In genomic region chr2:183166210-183166609, GRCh38 we compare ENCODE assay signal across 28 cellular contexts.
"Had no signal": no experiment of that assay in that cellular context is flagged by ENCODE, and none has a peak within 500 bp of the region (broad histone marks: within the 10 kb centered on the region; RNA-seq: fewer than 3 reads in every experiment).

No MANE protein-coding gene starts in this region.

- DNase-seq: kidney; left colon; left lung; lower lobe of right lung; mammary epithelial cell; mesenchymal stem cell; naive thymus-derived CD8-positive, alpha-beta T cell; nucleus accumbens; pancreas; posterior cingulate gyrus; retina; right cardiac atrium; stimulated activated CD4-positive, alpha-beta T cell treated with anti-CD3 and anti-CD28 coated beads, Interleukin-12 subunit alpha, Interleukin-12 subunit beta, amount 100 ng/mL, for 4 hours; stimulated activated CD4-positive, alpha-beta T cell treated with anti-CD3 and anti-CD28 coated beads, Interleukin-15, amount 100 ng/mL, for 24 hours; stimulated activated CD4-positive, alpha-beta T cell treated with anti-CD3 and anti-CD28 coated beads, Interleukin-2, amount 100 ng/mL, for 24 hours; stimulated activated CD4-positive, alpha-beta T cell treated with anti-CD3 and anti-CD28 coated beads, Interleukin-4, amount 100 ng/mL, for 1 hour; stimulated activated naive B cell treated with anti-CD40 and anti-IgM and Interleukin-4, amounts not matched to agents 10 μg/mL and 1 μg/mL and 100 μg/mL, for 72 hours; stimulated activated naive CD8-positive, alpha-beta T cell treated with anti-CD3 and anti-CD28 coated beads, Interleukin-15, Interleukin-2, amounts not matched to agents 100 U/mL and 50 U/mL, for 24 hours; stomach; testis; thyroid gland; transverse colon; upper lobe of left lung had no signal

- H3K27ac ChIP-seq: left lung, lower lobe of right lung, pancreas, prostate gland, skin epidermis, stomach, testis, thyroid gland, transverse colon, upper lobe of left lung, vagina had no signal

- H3K27me3 ChIP-seq: left lung, pancreas, stomach, testis, thyroid gland, transverse colon, upper lobe of left lung, vagina had no signal

- H3K9me3 ChIP-seq: left lung, lower lobe of right lung, pancreas, prostate gland, stomach, testis, thyroid gland, transverse colon, upper lobe of left lung, vagina had no signal

- ATAC-seq: left colon; left lung; lower lobe of right lung; naive thymus-derived CD8-positive, alpha-beta T cell; pancreas; right cardiac atrium; sciatic nerve; stimulated activated naive B cell treated with anti-CD40 and anti-IgM and Interleukin-4, amounts not matched to agents 10 μg/mL and 1 μg/mL and 100 μg/mL, for 72 hours; stimulated activated naive CD8-positive, alpha-beta T cell treated with anti-CD3 and anti-CD28 coated beads, Interleukin-15, Interleukin-2, amounts not matched to agents 100 U/mL and 50 U/mL, for 24 hours had no signal

- H3K27ac Mint-ChIP-seq: naive thymus-derived CD8-positive, alpha-beta T cell; nephron; stimulated activated naive B cell treated with anti-CD40 and anti-IgM and Interleukin-4, amounts not matched to agents 10 μg/mL and 1 μg/mL and 100 μg/mL, for 72 hours had no signal

- FAIRE-seq: kidney, pancreas had no signal

- H3K4me1 ChIP-seq: left lung, lower lobe of right lung, pancreas, prostate gland, stomach, testis, thyroid gland, transverse colon, upper lobe of left lung, vagina had no signal

- H3K4me3 ChIP-seq: left lung, lower lobe of right lung, pancreas, prostate gland, skin epidermis, stomach, testis, thyroid gland, transverse colon, upper lobe of left lung, vagina had no signal

- H3K36me3 ChIP-seq: prostate gland, thyroid gland had no signal
